In genomic region chr17:33080091-33080490, GRCh38 we compare ENCODE assay signal across 24 cellular contexts.
"Had no signal": no experiment of that assay in that cellular context is flagged by ENCODE, and none has a peak within 500 bp of the region (broad histone marks: within the 10 kb centered on the region; RNA-seq: fewer than 3 reads in every experiment).

No MANE protein-coding gene starts in this region.

- H3K4me3 Mint-ChIP-seq: activated CD4-positive, alpha-beta memory T cell treated with anti-CD3 and anti-CD28 coated beads for 36 hours; activated CD4-positive, alpha-beta T cell treated with anti-CD3 and anti-CD28 coated beads for 36 hours; activated CD4-positive, alpha-beta T cell treated with anti-CD3 and anti-CD28 coated beads, Interleukin-2, amount 10 ng/mL, durations not matched to agents 24 days and 14 days; activated naive CD8-positive, alpha-beta T cell; activated T-cell treated with anti-CD3 and anti-CD28 coated beads, Interleukin-2, amount 50 U/mL, for 4 hours; activated T-helper 17 cell treated with anti-CD3 and anti-CD28 coated beads, Interleukin-2, amount 50 U/mL, for 72 hours; central memory CD8-positive, alpha-beta T cell had no signal

- H3K36me3 Mint-ChIP-seq: activated CD4-positive, alpha-beta memory T cell treated with anti-CD3 and anti-CD28 coated beads for 36 hours; activated naive CD8-positive, alpha-beta T cell had no signal

- H3K4me1 Mint-ChIP-seq: activated CD4-positive, alpha-beta T cell treated with anti-CD3 and anti-CD28 coated beads for 36 hours; activated CD4-positive, alpha-beta T cell treated with anti-CD3 and anti-CD28 coated beads, Interleukin-2, amount 10 ng/mL, durations not matched to agents 24 days and 14 days; central memory CD8-positive, alpha-beta T cell had no signal

- DNase-seq: activated CD4-positive, alpha-beta memory T cell treated with anti-CD3 and anti-CD28 coated beads for 36 hours; activated CD4-positive, alpha-beta T cell treated with anti-CD3 and anti-CD28 coated beads for 36 hours; activated CD4-positive, alpha-beta T cell treated with anti-CD3 and anti-CD28 coated beads, Interleukin-2, amount 10 ng/mL, durations not matched to agents 24 days and 14 days; activated CD4-positive, CD25-positive, alpha-beta regulatory T cell; activated CD4-positive, CD25-positive, alpha-beta regulatory T cell treated with anti-CD3 and anti-CD28 coated beads, Interleukin-2, amount 50 U/mL, for 72 hours; activated CD8-positive, alpha-beta memory T cell treated with anti-CD3 and anti-CD28 coated beads, Interleukin-2, amount 50 U/mL, for 48 hours; activated effector memory CD4-positive, alpha-beta T cell treated with Interleukin-2 at 50 U/mL for 16 hours; activated gamma-delta T cell treated with Interleukin-2 at 50 U/mL for 16 hours; activated naive CD4-positive, alpha-beta T cell treated with anti-CD3 and anti-CD28 coated beads, Interleukin-2, amount 50 U/mL, for 16 hours; activated naive CD4-positive, alpha-beta T cell treated with Interleukin-2 at 50 U/mL for 16 hours; activated T-cell treated with anti-CD3 and anti-CD28 coated beads for 4 hours; activated T-cell treated with anti-CD3 and anti-CD28 coated beads, Interleukin-2, amount 50 U/mL, for 4 hours; amniotic stem cell; anterior cingulate cortex; brain microvascular endothelial cell; cortex of kidney; dermis blood vessel endothelial cell; effector CD8-positive, alpha-beta T cell; foreskin fibroblast; T-helper 2 cell had no signal

- H3K27ac Mint-ChIP-seq: activated CD4-positive, alpha-beta memory T cell treated with anti-CD3 and anti-CD28 coated beads for 36 hours; activated CD4-positive, alpha-beta T cell treated with anti-CD3 and anti-CD28 coated beads for 36 hours; activated CD4-positive, alpha-beta T cell treated with anti-CD3 and anti-CD28 coated beads, Interleukin-2, amount 10 ng/mL, durations not matched to agents 24 days and 14 days; activated naive CD8-positive, alpha-beta T cell; activated T-helper 17 cell treated with anti-CD3 and anti-CD28 coated beads, Interleukin-2, amount 50 U/mL, for 72 hours had no signal

- H3K27ac ChIP-seq: brain microvascular endothelial cell had no signal

- ATAC-seq: activated CD4-positive, alpha-beta T cell treated with anti-CD3 and anti-CD28 coated beads for 36 hours; activated T-cell treated with anti-CD3 and anti-CD28 coated beads, Interleukin-2, amount 50 U/mL, for 4 hours; activated T-helper 17 cell treated with anti-CD3 and anti-CD28 coated beads, Interleukin-2, amount 50 U/mL, for 72 hours; esophagus mucosa had no signal

- H3K9me3 Mint-ChIP-seq: activated CD4-positive, alpha-beta memory T cell treated with anti-CD3 and anti-CD28 coated beads for 36 hours; activated CD4-positive, alpha-beta T cell treated with anti-CD3 and anti-CD28 coated beads, Interleukin-2, amount 10 ng/mL, durations not matched to agents 24 days and 14 days; activated T-cell treated with anti-CD3 and anti-CD28 coated beads, Interleukin-2, amount 50 U/mL, for 4 hours; activated T-helper 17 cell treated with anti-CD3 and anti-CD28 coated beads, Interleukin-2, amount 50 U/mL, for 72 hours; central memory CD8-positive, alpha-beta T cell had no signal

- H3K36me3 ChIP-seq: brain microvascular endothelial cell had no signal

- H3K27me3 ChIP-seq: brain microvascular endothelial cell had no signal
